In the genomic region with DNA sequence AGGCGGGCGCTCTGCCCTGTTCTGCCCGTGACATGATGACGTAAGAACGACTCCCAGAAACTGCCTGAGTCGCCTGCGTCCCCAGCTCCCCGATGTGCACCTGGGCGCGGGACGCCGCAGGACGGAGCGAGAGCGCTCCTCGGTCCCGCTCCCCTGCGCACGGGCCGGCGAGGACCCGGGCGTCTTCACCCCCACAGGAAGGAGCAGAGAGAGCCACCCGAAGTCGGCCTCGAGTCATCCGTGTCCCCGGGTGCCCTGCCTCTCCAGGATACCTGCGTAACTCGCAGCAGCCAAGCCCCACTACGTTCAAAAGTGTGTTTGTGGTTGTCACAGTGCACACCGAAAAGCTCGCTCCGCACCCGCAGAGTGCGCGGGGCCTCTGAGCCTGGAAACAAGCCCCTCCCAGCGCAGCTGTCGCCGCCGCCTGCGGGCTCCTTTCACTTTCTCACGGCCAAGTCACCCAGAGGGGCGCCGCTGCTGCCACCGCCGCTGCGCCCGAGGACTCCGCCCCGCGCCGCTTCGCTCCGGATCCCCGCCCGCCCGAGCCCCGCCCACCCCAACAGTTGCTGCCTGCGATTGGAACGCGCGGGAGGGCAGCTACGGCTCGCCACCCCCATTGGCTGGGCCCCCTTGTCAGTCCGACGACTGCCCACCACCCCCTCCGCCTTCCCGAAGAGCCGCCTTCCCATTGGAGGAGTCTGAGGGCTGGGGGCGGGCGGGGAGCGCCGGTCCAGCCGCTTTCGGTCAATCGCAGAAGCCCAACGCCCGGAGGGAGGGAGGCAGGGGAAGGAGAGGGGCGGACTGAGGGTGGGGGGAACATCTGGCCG, we compare ENCODE assay signal across 1 cellular context.
TF ChIP-seq lines count a peak whose summit lies in the region.

No MANE protein-coding gene starts in this region.

TF ChIP-seq in HepG2, 621 proteins besides CTCF, POLR2A, EP300 and RAD21 (continued from another document and continues in another):
- TF ChIP-seq, protein P1, sequence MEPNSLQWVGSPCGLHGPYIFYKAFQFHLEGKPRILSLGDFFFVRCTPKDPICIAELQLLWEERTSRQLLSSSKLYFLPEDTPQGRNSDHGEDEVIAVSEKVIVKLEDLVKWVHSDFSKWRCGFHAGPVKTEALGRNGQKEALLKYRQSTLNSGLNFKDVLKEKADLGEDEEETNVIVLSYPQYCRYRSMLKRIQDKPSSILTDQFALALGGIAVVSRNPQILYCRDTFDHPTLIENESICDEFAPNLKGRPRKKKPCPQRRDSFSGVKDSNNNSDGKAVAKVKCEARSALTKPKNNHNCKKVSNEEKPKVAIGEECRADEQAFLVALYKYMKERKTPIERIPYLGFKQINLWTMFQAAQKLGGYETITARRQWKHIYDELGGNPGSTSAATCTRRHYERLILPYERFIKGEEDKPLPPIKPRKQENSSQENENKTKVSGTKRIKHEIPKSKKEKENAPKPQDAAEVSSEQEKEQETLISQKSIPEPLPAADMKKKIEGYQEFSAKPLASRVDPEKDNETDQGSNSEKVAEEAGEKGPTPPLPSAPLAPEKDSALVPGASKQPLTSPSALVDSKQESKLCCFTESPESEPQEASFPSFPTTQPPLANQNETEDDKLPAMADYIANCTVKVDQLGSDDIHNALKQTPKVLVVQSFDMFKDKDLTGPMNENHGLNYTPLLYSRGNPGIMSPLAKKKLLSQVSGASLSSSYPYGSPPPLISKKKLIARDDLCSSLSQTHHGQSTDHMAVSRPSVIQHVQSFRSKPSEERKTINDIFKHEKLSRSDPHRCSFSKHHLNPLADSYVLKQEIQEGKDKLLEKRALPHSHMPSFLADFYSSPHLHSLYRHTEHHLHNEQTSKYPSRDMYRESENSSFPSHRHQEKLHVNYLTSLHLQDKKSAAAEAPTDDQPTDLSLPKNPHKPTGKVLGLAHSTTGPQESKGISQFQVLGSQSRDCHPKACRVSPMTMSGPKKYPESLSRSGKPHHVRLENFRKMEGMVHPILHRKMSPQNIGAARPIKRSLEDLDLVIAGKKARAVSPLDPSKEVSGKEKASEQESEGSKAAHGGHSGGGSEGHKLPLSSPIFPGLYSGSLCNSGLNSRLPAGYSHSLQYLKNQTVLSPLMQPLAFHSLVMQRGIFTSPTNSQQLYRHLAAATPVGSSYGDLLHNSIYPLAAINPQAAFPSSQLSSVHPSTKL (CRISPR knock-in tag; IDR thresholded peaks at IDR 0.05) = 0 out of 2 replicates have a peak, but pooled peaks have one; percentile 20
- TF ChIP-seq ATF7-NPFF (CRISPR knock-in tag; IDR thresholded peaks at IDR 0.05; ENCODE audit: low read depth) (no peak), THAP11 (CRISPR knock-in tag; IDR thresholded peaks at IDR 0.05) (no peak), ZNF549 (CRISPR knock-in tag; IDR thresholded peaks at IDR 0.05) (no peak), PHF8 (CRISPR knock-in tag; IDR thresholded peaks at IDR 0.05) (peak; percentile 74), AKAP8 (CRISPR knock-in tag; IDR thresholded peaks at IDR 0.05) (no peak), ZSCAN25 (CRISPR knock-in tag; IDR thresholded peaks at IDR 0.05) (0 out of 2 replicates have a peak, but pooled peaks have one; percentile 12), ZNF761 (CRISPR knock-in tag; conservative IDR thresholded peaks at IDR 0.05) (0 out of 2 replicates have a peak, but pooled peaks have one; percentile 21), ZNF432 (CRISPR knock-in tag; IDR thresholded peaks at IDR 0.05; ENCODE audit: borderline replicate concordance) (no peak), ZGPAT (CRISPR knock-in tag; IDR thresholded peaks at IDR 0.05) (peak; percentile 75), MTF2 (CRISPR knock-in tag; IDR thresholded peaks at IDR 0.05; ENCODE audit: borderline replicate concordance) (no peak), ZFYVE20 (CRISPR knock-in tag; IDR thresholded peaks at IDR 0.05; ENCODE audit: borderline replicate concordance, low read depth) (no peak), NR3C1 (CRISPR knock-in tag; IDR thresholded peaks at IDR 0.05) (no peak), TP53 (CRISPR knock-in tag; conservative IDR thresholded peaks at IDR 0.05) (no peak), ZNF777 (CRISPR knock-in tag; IDR thresholded peaks at IDR 0.05) (0 out of 2 replicates have a peak, but pooled peaks have one; percentile 59), ZNF770 (CRISPR knock-in tag; IDR thresholded peaks at IDR 0.05) (0 out of 2 replicates have a peak, but pooled peaks have one; percentile 39), MXD1 (CRISPR knock-in tag; IDR thresholded peaks at IDR 0.05) (peak; percentile 53; the same call in 1 of the 2 replicates), ZNF792 (CRISPR knock-in tag; IDR thresholded peaks at IDR 0.05) (no peak; the same call in 1 of the 2 replicates), HES4 (CRISPR knock-in tag; IDR thresholded peaks at IDR 0.05; ENCODE audit: borderline replicate concordance) (peak; percentile 89), ZNF781 (CRISPR knock-in tag; IDR thresholded peaks at IDR 0.05; ENCODE audit: borderline replicate concordance, not compliant biosample characterization) (peak; percentile 74), RELA (CRISPR knock-in tag; IDR thresholded peaks at IDR 0.05) (no peak), SP4 (CRISPR knock-in tag; IDR thresholded peaks at IDR 0.05) (peak; percentile 84), HNRNPLL (IDR thresholded peaks at IDR 0.05; ENCODE audit: low read depth, low read length, poor library complexity, severe bottlenecking) (peak; percentile 88)
- TF ChIP-seq, protein P2, sequence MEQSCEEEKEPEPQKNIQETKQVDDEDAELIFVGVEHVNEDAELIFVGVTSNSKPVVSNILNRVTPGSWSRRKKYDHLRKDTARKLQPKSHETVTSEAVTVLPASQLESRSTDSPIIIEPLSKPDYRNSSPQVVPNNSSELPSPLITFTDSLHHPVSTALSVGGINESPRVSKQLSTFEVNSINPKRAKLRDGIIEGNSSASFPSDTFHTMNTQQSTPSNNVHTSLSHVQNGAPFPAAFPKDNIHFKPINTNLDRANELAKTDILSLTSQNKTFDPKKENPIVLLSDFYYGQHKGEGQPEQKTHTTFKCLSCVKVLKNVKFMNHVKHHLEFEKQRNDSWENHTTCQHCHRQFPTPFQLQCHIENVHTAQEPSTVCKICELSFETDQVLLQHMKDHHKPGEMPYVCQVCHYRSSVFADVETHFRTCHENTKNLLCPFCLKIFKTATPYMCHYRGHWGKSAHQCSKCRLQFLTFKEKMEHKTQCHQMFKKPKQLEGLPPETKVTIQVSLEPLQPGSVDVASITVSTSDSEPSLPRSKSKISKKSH (CRISPR knock-in tag; IDR thresholded peaks at IDR 0.05; ENCODE audit: borderline replicate concordance) = no peak; the same call in 1 of the 2 replicates
- TF ChIP-seq, protein P3, sequence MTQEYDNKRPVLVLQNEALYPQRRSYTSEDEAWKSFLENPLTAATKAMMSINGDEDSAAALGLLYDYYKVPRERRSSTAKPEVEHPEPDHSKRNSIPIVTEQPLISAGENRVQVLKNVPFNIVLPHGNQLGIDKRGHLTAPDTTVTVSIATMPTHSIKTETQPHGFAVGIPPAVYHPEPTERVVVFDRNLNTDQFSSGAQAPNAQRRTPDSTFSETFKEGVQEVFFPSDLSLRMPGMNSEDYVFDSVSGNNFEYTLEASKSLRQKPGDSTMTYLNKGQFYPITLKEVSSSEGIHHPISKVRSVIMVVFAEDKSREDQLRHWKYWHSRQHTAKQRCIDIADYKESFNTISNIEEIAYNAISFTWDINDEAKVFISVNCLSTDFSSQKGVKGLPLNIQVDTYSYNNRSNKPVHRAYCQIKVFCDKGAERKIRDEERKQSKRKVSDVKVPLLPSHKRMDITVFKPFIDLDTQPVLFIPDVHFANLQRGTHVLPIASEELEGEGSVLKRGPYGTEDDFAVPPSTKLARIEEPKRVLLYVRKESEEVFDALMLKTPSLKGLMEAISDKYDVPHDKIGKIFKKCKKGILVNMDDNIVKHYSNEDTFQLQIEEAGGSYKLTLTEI (CRISPR knock-in tag; conservative IDR thresholded peaks at IDR 0.05) = no peak
- TF ChIP-seq, protein P4, sequence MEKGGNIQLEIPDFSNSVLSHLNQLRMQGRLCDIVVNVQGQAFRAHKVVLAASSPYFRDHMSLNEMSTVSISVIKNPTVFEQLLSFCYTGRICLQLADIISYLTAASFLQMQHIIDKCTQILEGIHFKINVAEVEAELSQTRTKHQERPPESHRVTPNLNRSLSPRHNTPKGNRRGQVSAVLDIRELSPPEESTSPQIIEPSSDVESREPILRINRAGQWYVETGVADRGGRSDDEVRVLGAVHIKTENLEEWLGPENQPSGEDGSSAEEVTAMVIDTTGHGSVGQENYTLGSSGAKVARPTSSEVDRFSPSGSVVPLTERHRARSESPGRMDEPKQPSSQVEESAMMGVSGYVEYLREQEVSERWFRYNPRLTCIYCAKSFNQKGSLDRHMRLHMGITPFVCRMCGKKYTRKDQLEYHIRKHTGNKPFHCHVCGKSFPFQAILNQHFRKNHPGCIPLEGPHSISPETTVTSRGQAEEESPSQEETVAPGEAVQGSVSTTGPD (CRISPR knock-in tag; IDR thresholded peaks at IDR 0.05) = no peak
- TF ChIP-seq, protein P5, sequence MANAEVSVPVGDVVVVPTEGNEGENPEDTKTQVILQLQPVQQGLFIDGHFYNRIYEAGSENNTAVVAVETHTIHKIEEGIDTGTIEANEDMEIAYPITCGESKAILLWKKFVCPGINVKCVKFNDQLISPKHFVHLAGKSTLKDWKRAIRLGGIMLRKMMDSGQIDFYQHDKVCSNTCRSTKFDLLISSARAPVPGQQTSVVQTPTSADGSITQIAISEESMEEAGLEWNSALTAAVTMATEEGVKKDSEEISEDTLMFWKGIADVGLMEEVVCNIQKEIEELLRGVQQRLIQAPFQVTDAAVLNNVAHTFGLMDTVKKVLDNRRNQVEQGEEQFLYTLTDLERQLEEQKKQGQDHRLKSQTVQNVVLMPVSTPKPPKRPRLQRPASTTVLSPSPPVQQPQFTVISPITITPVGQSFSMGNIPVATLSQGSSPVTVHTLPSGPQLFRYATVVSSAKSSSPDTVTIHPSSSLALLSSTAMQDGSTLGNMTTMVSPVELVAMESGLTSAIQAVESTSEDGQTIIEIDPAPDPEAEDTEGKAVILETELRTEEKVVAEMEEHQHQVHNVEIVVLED (CRISPR knock-in tag; IDR thresholded peaks at IDR 0.05; ENCODE audit: borderline replicate concordance) = peak; percentile 85
- TF ChIP-seq, protein P6, sequence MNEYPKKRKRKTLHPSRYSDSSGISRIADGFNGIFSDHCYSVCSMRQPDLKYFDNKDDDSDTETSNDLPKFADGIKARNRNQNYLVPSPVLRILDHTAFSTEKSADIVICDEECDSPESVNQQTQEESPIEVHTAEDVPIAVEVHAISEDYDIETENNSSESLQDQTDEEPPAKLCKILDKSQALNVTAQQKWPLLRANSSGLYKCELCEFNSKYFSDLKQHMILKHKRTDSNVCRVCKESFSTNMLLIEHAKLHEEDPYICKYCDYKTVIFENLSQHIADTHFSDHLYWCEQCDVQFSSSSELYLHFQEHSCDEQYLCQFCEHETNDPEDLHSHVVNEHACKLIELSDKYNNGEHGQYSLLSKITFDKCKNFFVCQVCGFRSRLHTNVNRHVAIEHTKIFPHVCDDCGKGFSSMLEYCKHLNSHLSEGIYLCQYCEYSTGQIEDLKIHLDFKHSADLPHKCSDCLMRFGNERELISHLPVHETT (CRISPR knock-in tag; conservative IDR thresholded peaks at IDR 0.05) = no peak
- TF ChIP-seq, protein P7, sequence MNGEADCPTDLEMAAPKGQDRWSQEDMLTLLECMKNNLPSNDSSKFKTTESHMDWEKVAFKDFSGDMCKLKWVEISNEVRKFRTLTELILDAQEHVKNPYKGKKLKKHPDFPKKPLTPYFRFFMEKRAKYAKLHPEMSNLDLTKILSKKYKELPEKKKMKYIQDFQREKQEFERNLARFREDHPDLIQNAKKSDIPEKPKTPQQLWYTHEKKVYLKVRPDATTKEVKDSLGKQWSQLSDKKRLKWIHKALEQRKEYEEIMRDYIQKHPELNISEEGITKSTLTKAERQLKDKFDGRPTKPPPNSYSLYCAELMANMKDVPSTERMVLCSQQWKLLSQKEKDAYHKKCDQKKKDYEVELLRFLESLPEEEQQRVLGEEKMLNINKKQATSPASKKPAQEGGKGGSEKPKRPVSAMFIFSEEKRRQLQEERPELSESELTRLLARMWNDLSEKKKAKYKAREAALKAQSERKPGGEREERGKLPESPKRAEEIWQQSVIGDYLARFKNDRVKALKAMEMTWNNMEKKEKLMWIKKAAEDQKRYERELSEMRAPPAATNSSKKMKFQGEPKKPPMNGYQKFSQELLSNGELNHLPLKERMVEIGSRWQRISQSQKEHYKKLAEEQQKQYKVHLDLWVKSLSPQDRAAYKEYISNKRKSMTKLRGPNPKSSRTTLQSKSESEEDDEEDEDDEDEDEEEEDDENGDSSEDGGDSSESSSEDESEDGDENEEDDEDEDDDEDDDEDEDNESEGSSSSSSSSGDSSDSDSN (CRISPR knock-in tag; IDR thresholded peaks at IDR 0.05) = peak; percentile 96
